22 cellular contexts compared by ENCODE assay signal in the genomic region with DNA sequence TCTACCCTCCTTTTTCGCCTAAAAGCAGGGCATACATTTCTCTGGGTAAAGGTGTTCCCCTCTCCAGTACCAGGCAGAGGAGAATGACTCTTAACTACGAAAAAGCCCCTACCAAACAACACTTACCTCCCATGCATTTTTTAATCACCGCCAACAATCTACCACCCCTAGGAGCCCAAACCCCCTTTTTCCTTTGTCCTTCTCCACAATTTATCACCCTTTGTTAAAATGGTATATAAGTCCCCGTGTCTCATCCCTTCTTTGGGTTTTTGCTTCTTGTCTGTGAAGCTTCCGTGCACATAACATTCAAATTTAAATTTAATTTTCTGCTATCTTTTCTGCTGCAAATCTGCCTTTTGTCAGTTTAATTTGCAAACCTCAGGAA. TPM values are rescaled to one million over a fixed set of nuclear protein-coding genes. Genes with fewer than 3 reads are reported as not detected.
DNase-seq lines count a peak whose midpoint lies in the region; ATAC-seq, FAIRE-seq and TF ChIP-seq lines count a peak whose summit lies in the region.
"Had no signal": no experiment of that assay in that cellular context is flagged by ENCODE, and none has a peak within 500 bp of the region (broad histone marks: within the 10 kb centered on the region; RNA-seq: fewer than 3 reads in every experiment).

No MANE protein-coding gene starts in this region.

- H3K9me3 Mint-ChIP-seq in GM23338, result peaks cover 15% of the 10 kb centered on the region
- H3K9me3 Mint-ChIP-seq: CD8-positive, alpha-beta T cell had no signal

- CTCF ChIA-PET in IMR-90 (lab: Yijun Ruan, JAX), result no interaction called here

- peak overlapping the region; percentile 79 for H2BK20ac ChIP-seq in IMR-90 (ENCODE audit: low read depth, low read length)

- H2AK5ac ChIP-seq in IMR-90 (ENCODE audit: low read depth, low read length), result no peak overlapping the region

- no peaks in the 10 kb centered on the region for H3K27me3 ChIP-seq in GM23338 (ENCODE audit: insufficient read depth)
- H3K27me3 ChIP-seq in IMR-90 (ENCODE audit: control insufficient read depth, insufficient read depth, low read length), result no peaks in the 10 kb centered on the region
- no peaks in the 10 kb centered on the region for H3K27me3 ChIP-seq in hepatocyte
- no peaks in the 10 kb centered on the region for H3K27me3 ChIP-seq in pancreas
- H3K27me3 ChIP-seq in gastrocnemius medialis, result peaks cover 0 to 3% (median 0%) of the 10 kb centered on the region in 3 donors

- TF ChIP-seq POLR2A in IMR-90 (IDR thresholded peaks at IDR 0.05; ENCODE audit: low read depth, low read length) (no peak), gastrocnemius medialis (IDR thresholded peaks at IDR 0.05) (no peak)

- FAIRE-seq in pancreas (lab: Jason Lieb, UNC), result no peak
- FAIRE-seq: G401.6, GM19239, H54, HTR-8/SVneo had no signal

- H3K27ac ChIP-seq in GM23338 (ENCODE audit: low read depth) (peak overlapping the region; percentile 81), IMR-90 (ENCODE audit: insufficient read depth, low read length) (no peak overlapping the region), hepatocyte (peak overlapping the region; percentile 63), pancreas (peak overlapping the region; percentile 53 to 72 (median 70)), gastrocnemius medialis (no peak overlapping the region)
- H3K27ac ChIP-seq: 22Rv1, C4-2B had no signal

- dilution Hi-C loops in IMR-90 (cut with HindIII; ENCODE audit: low sequenced_read_pairs, unreplicated experiment), result no loop called here

- peaks cover 17% of the 10 kb centered on the region for H3K36me3 Mint-ChIP-seq in GM23338 (ENCODE audit: low read depth)
- H3K36me3 Mint-ChIP-seq: CD8-positive, alpha-beta T cell had no signal

- 0 out of 2 replicates have a peak overlapping the region, but pooled peaks have one; percentile 2 for H3K4me2 ChIP-seq in GM23338
- H3K4me2 ChIP-seq in IMR-90 (ENCODE audit: low read depth, low read length), result no peak overlapping the region
- no peak overlapping the region for H3K4me2 ChIP-seq in hepatocyte

- peaks cover 9% of the 10 kb centered on the region; the same call in 1 of the 2 replicates for H3F3A ChIP-seq in GM23338 (replicated peaks; ENCODE audit: low read depth)

- peak overlapping the region; percentile 69; the same call in 1 of the 2 replicates for H3K4ac ChIP-seq in IMR-90 (ENCODE audit: low read depth, low read length)

- H2AK9ac ChIP-seq in IMR-90 (replicated peaks; ENCODE audit: low read depth, low read length, poor library complexity), result no peak overlapping the region

- no peak overlapping the region for H3K27ac Mint-ChIP-seq in GM23338
- H3K27ac Mint-ChIP-seq: B cell; CD8-positive, alpha-beta T cell had no signal

- no peak for TF ChIP-seq CTCF in GM23338 (conservative IDR thresholded peaks at IDR 0.05; ENCODE audit: low read depth in 2 of 2)
- TF ChIP-seq CTCF in IMR-90 (conservative IDR thresholded peaks at IDR 0.05; ENCODE audit: low read depth, low read length), result no peak
- TF ChIP-seq CTCF in hepatocyte (IDR thresholded peaks at IDR 0.05; ENCODE audit: poor library complexity), result no peak
- no peak for TF ChIP-seq CTCF in pancreas (IDR thresholded peaks at IDR 0.05)
- TF ChIP-seq CTCF in gastrocnemius medialis (IDR thresholded peaks at IDR 0.05 in 4 of 5, conservative IDR thresholded peaks at IDR 0.05 in 1 of 5), result no peak

- H3K4me3 Mint-ChIP-seq in GM23338, result no peak overlapping the region
- H3K4me3 Mint-ChIP-seq: B cell; CD8-positive, alpha-beta T cell had no signal

- 0 out of 2 replicates have a peak overlapping the region, but pooled peaks have one; percentile 51 for H3K14ac ChIP-seq in IMR-90 (replicated peaks; ENCODE audit: low read depth, low read length)

- H3K56ac ChIP-seq in IMR-90 (ENCODE audit: extremely low read depth, insufficient read depth, low read length), result no peak overlapping the region

- POLR2A ChIA-PET in IMR-90 (lab: Charles Lee; ENCODE audit: unreplicated experiment), result no interaction called here

- H4K20me1 ChIP-seq in GM23338 (replicated peaks; ENCODE audit: insufficient read depth), result no peaks in the 10 kb centered on the region
- no peaks in the 10 kb centered on the region for H4K20me1 ChIP-seq in IMR-90 (ENCODE audit: insufficient read depth, low read length)
- no peaks in the 10 kb centered on the region for H4K20me1 ChIP-seq in hepatocyte (ENCODE audit: insufficient read depth, poor library complexity, severe bottlenecking)

- H3K9me2 ChIP-seq in GM23338 (ENCODE audit: insufficient read depth) (no peaks in the 10 kb centered on the region), hepatocyte (replicated peaks; ENCODE audit: insufficient read depth) (no peaks in the 10 kb centered on the region)

- H4K5ac ChIP-seq in IMR-90 (ENCODE audit: low read depth, low read length), result no peak overlapping the region

- peak overlapping the region; percentile 83; the same call in 1 of the 2 replicates for H2BK120ac ChIP-seq in IMR-90 (ENCODE audit: low read depth, low read length)

- intact Hi-C loops in IMR-90 (cut with micrococcal nuclease), result no loop called here
- intact Hi-C loops in pancreas (cut with DNase I), result no loop called here
- intact Hi-C loops in gastrocnemius medialis (cut with DNase I; ENCODE audit: low total_unique reads), result no loop called here

- 50% methylated on average over 2 of the region's 5 CpGs; no CpG with 5 or more reads in 1 of the 2 experiments for WGBS in IMR-90 (ENCODE audit: extremely low coverage in 2 of 2, insufficient read length in 1 of 2), 2 experiments
- WGBS in hepatocyte (ENCODE audit: low lambda C conversion rate, missing lambda C conversion rate), result 86% methylated on average over 5 of the region's 5 CpGs
- WGBS in pancreas, 2 donors, result 47 to 77% methylated on average over 5 of the region's 5 CpGs

- no peaks in the 10 kb centered on the region for H3K79me1 ChIP-seq in IMR-90 (ENCODE audit: low read depth in 1 of 2, low read length in 2 of 2)

- peaks cover 28% of the 10 kb centered on the region for H3K4me1 Mint-ChIP-seq in GM23338
- H3K4me1 Mint-ChIP-seq: B cell had no signal

- H3K9ac ChIP-seq in IMR-90 (ENCODE audit: low read depth, low read length), result no peak overlapping the region

- H3K4me1 ChIP-seq in GM23338 (ENCODE audit: insufficient read depth), result peaks cover 7% of the 10 kb centered on the region; the same call in 1 of the 2 replicates
- H3K4me1 ChIP-seq in IMR-90 (ENCODE audit: control insufficient read depth, insufficient read depth, low read length), result peaks cover 13% of the 10 kb centered on the region
- H3K4me1 ChIP-seq in hepatocyte (ENCODE audit: insufficient read depth), result peaks cover 10% of the 10 kb centered on the region
- H3K4me1 ChIP-seq in pancreas, result no peaks in the 10 kb centered on the region
- no peaks in the 10 kb centered on the region for H3K4me1 ChIP-seq in gastrocnemius medialis

- H3K4me3 ChIP-seq in GM23338, result no peak overlapping the region
- no peak overlapping the region for H3K4me3 ChIP-seq in IMR-90 (ENCODE audit: insufficient read depth, low read depth, low read length)
- no peak overlapping the region for H3K4me3 ChIP-seq in hepatocyte
- no peak overlapping the region for H3K4me3 ChIP-seq in pancreas
- no peak overlapping the region for H3K4me3 ChIP-seq in gastrocnemius medialis

- H3K36me3 ChIP-seq in GM23338 (ENCODE audit: insufficient read depth) (no peaks in the 10 kb centered on the region), IMR-90 (ENCODE audit: control insufficient read depth, insufficient read depth, low read length) (no peaks in the 10 kb centered on the region), hepatocyte (replicated peaks; ENCODE audit: insufficient read depth, low read depth) (no peaks in the 10 kb centered on the region), pancreas (no peaks in the 10 kb centered on the region), gastrocnemius medialis (no peaks in the 10 kb centered on the region)

- H3K9me1 ChIP-seq in IMR-90 (ENCODE audit: insufficient read depth, low read length), result peaks cover 10% of the 10 kb centered on the region; the same call in 1 of the 2 replicates

- H3K9me3 ChIP-seq in IMR-90 (ENCODE audit: control insufficient read depth, insufficient read depth, low read length) (peaks cover 4% of the 10 kb centered on the region), hepatocyte (ENCODE audit: low read depth) (no peaks in the 10 kb centered on the region), pancreas (no peaks in the 10 kb centered on the region), gastrocnemius medialis (no peaks in the 10 kb centered on the region)

- TF ChIP-seq RAD21 in IMR-90 (IDR thresholded peaks at IDR 0.05; ENCODE audit: low read length), result no peak

- H3K27me3 Mint-ChIP-seq in GM23338 (ENCODE audit: insufficient read depth, low read depth, poor library complexity), result peaks cover 14% of the 10 kb centered on the region

- no peak for ATAC-seq in GM23338
- ATAC-seq in IMR-90 (ENCODE audit: low read depth), result no peak
- no peak for ATAC-seq in pancreas
- no peak for ATAC-seq in GM18511 (IDR thresholded peaks at IDR 0.05; ENCODE audit: unreplicated experiment)
- no peak for ATAC-seq in gastrocnemius medialis
- ATAC-seq: CD8-positive, alpha-beta T cell; SK-N-SH treated with all-trans-retinoic acid at 6 μM for 48 hours had no signal

- no peak overlapping the region for H3K18ac ChIP-seq in IMR-90 (ENCODE audit: low read depth, low read length)

- H2AFZ ChIP-seq in GM23338 (no peak overlapping the region), IMR-90 (replicated peaks; ENCODE audit: low read length, poor library complexity) (no peak overlapping the region), hepatocyte (no peak overlapping the region)

- no peak overlapping the region for H4K8ac ChIP-seq in IMR-90 (ENCODE audit: low read depth in 2 of 2, low read length in 2 of 2)

- no peak overlapping the region for H2BK15ac ChIP-seq in IMR-90 (ENCODE audit: low read depth, low read length)

- no TSS peak for BruUV-seq in IMR-90 (replicated peaks; lab: Mats Ljungman, UMichigan)

- no peak for DNase-seq in GM23338 (ENCODE audit: low spot score)
- no peak for DNase-seq in IMR-90
- no peak for DNase-seq in hepatocyte (ENCODE audit: low spot score)
- DNase-seq in pancreas, result no peak
- no peak for DNase-seq in gastrocnemius medialis
- DNase-seq in SIG-M5 treated with dmso at 0.1 percent for 504 hours (lab: John Stamatoyannopoulos, UW; ENCODE audit: unreplicated experiment), result no peak
- DNase-seq: CD8-positive, alpha-beta T cell; NCI-H1048; NCI-H1417; NCI-H1694; NCI-H2029 treated with DMSO at 0.1 percent for 48 hours; NCI-H526 treated with DMSO at 0.1 percent for 48 hours; RPMI8226 had no signal

- H3K23ac ChIP-seq in IMR-90 (ENCODE audit: low read depth, low read length), result no peak overlapping the region

- no peaks in the 10 kb centered on the region for H3K79me2 ChIP-seq in GM23338 (replicated peaks; ENCODE audit: insufficient read depth)
- H3K79me2 ChIP-seq in hepatocyte, result no peaks in the 10 kb centered on the region

- H2BK5ac ChIP-seq in IMR-90 (ENCODE audit: low read depth, low read length, poor library complexity, severe bottlenecking), result no peak overlapping the region

- H4K91ac ChIP-seq in IMR-90 (ENCODE audit: insufficient read depth, low read depth, low read length), result no peak overlapping the region

- in situ Hi-C loops in IMR-90 (cut with MboI; ENCODE audit: low sequenced_read_pairs) (no loop called here), gastrocnemius medialis (cut with MboI; ENCODE audit: low sequenced_read_pairs in 4 of 4) (no loop called here)

RNA-seq across cellular contexts. Expression of gene COL18A1, which starts 27.6 kb away (rescaled TPM):
- 287 and 430 TPM in 2 replicates for total RNA-seq in GM23338 (2014; rRNA removed; shearing (Covaris generic))
- polyA plus RNA-seq in GM23338 (2016; fragmentation: Nextera tagmentation; extraction: Ambion mirVana) (38.4 and 45.1 TPM in 2 replicates), IMR-90 (2012; rRNA removed) (46.7 and 52.6 TPM in 2 replicates), hepatocyte (140 and 178 TPM in 2 replicates), pancreas (100 to 1,000 TPM; 285 to 301 TPM)
- total RNA-seq in IMR-90 (2012; rRNA removed) (4.3 and 6.7 TPM in 2 replicates), hepatocyte (67.3 and 97.1 TPM in 2 replicates), pancreas (10 to 100 TPM; 38.7 to 93.0 (median 62.4) TPM), gastrocnemius medialis (10 to 100 TPM; 16.4 to 42.2 (median 20.7) TPM)
- polyA plus RNA-seq in IMR-90 (2012; cell fraction: cytosol; rRNA removed), result 66.0 and 124 TPM in 2 replicates
- 136 and 394 TPM in 2 replicates for polyA plus RNA-seq in IMR-90 (2012; cell fraction: nucleus; rRNA removed; ENCODE audit: low replicate concordance)

Comparison
In these comparisons a context has a peak if more than half of its experiments do, and no peak if none do; other contexts are left out.
1. H3K27ac ChIP-seq: peak in GM23338 (single experiment), hepatocyte (single experiment) and pancreas (4 of 4); none in IMR-90 (single experiment) and gastrocnemius medialis (0 of 4).